In genomic region chr4:118353452-118353851, GRCh38 we compare ENCODE assay signal across 8 cellular contexts. TPM values are rescaled to one million over a fixed set of nuclear protein-coding genes. Genes with fewer than 3 reads are reported as not detected.
A peak's percentile ranks its signal among the peaks of the same experiment; 100 is the strongest.
DNase-seq lines count a peak whose midpoint lies in the region; ATAC-seq and TF ChIP-seq lines count a peak whose summit lies in the region.

No MANE protein-coding gene starts in this region.

- H3K9me3 Mint-ChIP-seq in HFFc6, result no peaks in the 10 kb centered on the region
- no peaks in the 10 kb centered on the region for H3K9me3 Mint-ChIP-seq in MCF 10A (ENCODE audit: unreplicated experiment)

- no peaks in the 10 kb centered on the region for H3K36me3 ChIP-seq in muscle layer of duodenum (ENCODE audit: control insufficient read depth in 1 of 2, insufficient read depth in 2 of 2, low read length in 2 of 2)

- H3K27ac ChIP-seq in muscle layer of duodenum (ENCODE audit: low read length), result no peak overlapping the region

- intact Hi-C loops in MCF 10A (cut with micrococcal nuclease), result loop anchor here (1.0 kb wide), 1 partner anchor 72 kb away; no protein-coding TSS in a partner anchor

- H3K4me1 Mint-ChIP-seq in HFFc6 (ENCODE audit: low read depth), result peaks cover 58% of the 10 kb centered on the region
- H3K4me1 Mint-ChIP-seq in MCF 10A (ENCODE audit: insufficient read depth, unreplicated experiment), result peaks cover 20% of the 10 kb centered on the region

- peaks cover 0 to 13% of the 10 kb centered on the region in 2 donors for H3K4me1 ChIP-seq in muscle layer of duodenum (ENCODE audit: control insufficient read depth in 1 of 2, insufficient read depth in 2 of 2, low read length in 2 of 2)

- peak overlapping the region; percentile 95 for H3K27ac Mint-ChIP-seq in HFFc6
- peak overlapping the region; percentile 82 for H3K27ac Mint-ChIP-seq in MCF 10A (ENCODE audit: low read depth, unreplicated experiment)

- no peak for DNase-seq in AG10803 (ENCODE audit: low read depth)
- DNase-seq in HFFc6, result no peak
- no peak for DNase-seq in MCF 10A (ENCODE audit: unreplicated experiment)
- no peak for DNase-seq in MV-4-11 (lab: John Stamatoyannopoulos, UW)
- no peak for DNase-seq in GM10266 (ENCODE audit: extremely low spot score)
- DNase-seq in dedifferentiated amniotic fluid mesenchymal stem cell (ENCODE audit: extremely low spot score), result no peak

- peaks cover 15% of the 10 kb centered on the region for H3K27me3 ChIP-seq in muscle layer of duodenum (ENCODE audit: low read depth, low read length)

- H3K4me3 ChIP-seq in AG10803 (ENCODE audit: low read length) (peak overlapping the region; percentile 71), muscle layer of duodenum (ENCODE audit: low read depth in 1 of 2, low read length in 2 of 2) (peak overlapping the region; percentile 45 to 69)

- H3K9me3 ChIP-seq in muscle layer of duodenum (ENCODE audit: control insufficient read depth in 1 of 2, low read length in 2 of 2), result no peaks in the 10 kb centered on the region

- TF ChIP-seq CTCF in AG10803 (conservative IDR thresholded peaks at IDR 0.05; ENCODE audit: low read length) (no peak), HFFc6 (IDR thresholded peaks at IDR 0.05) (no peak), MCF 10A (IDR thresholded peaks at IDR 0.05; ENCODE audit: unreplicated experiment) (no peak), GM10266 (IDR thresholded peaks at IDR 0.05; ENCODE audit: control insufficient read depth, insufficient read depth, low read depth, missing control alignments) (no peak)

- peak overlapping the region; percentile 99 for H3K4me3 Mint-ChIP-seq in HFFc6
- H3K4me3 Mint-ChIP-seq in MCF 10A (ENCODE audit: unreplicated experiment), result peak overlapping the region; percentile 81

- CTCF ChIA-PET in MCF 10A (lab: Yijun Ruan, JAX), result interaction anchor here (0.6 to 4.7 kb wide), 36 partner anchors 10 to 1709 kb away, joined by 3 to 31 read pairs (median 4); partner anchors contain the start of gene METTL14

- H3K27me3 Mint-ChIP-seq in HFFc6 (ENCODE audit: insufficient read depth), result 0 out of 2 replicates have a peak, but pooled peaks cover 2% of the 10 kb centered on the region
- no peaks in the 10 kb centered on the region for H3K27me3 Mint-ChIP-seq in MCF 10A (ENCODE audit: insufficient read depth, unreplicated experiment)

- BruUV-seq in MCF 10A (replicated peaks; lab: Mats Ljungman, UMichigan), result no TSS peak

- no peak for ATAC-seq in GM21447 (IDR thresholded peaks at IDR 0.05; ENCODE audit: unreplicated experiment)

- POLR2A ChIA-PET in MCF 10A (lab: Yijun Ruan, JAX), result interaction anchor here (1.0 to 3.1 kb wide), 11 partner anchors 13 to 75 kb away, joined by 3 to 23 read pairs (median 4); no protein-coding TSS in a partner anchor

- peaks cover 20% of the 10 kb centered on the region for H3K36me3 Mint-ChIP-seq in HFFc6 (ENCODE audit: low read depth)
- H3K36me3 Mint-ChIP-seq in MCF 10A (ENCODE audit: insufficient read depth, unreplicated experiment), result no peaks in the 10 kb centered on the region

RNA-seq across cellular contexts. Expression of gene PRSS12, which starts 0.6 kb away (rescaled TPM):
- 10 to 100 TPM; 56.6 to 88.0 (median 79.9) TPM for total RNA-seq in HFFc6 (2021; fragmentation: NEBNext Ultra II Directional; extraction: Animal tissue kit (Norgen Biotek cat#: 25700))
- total RNA-seq in MCF 10A (2022), result 8.9 and 10.7 TPM in 2 replicates
